ENCODE assay signal across 16 cellular contexts in genomic region chr10:98340946-98341345, GRCh38.
DNase-seq lines count a peak whose midpoint lies in the region; ATAC-seq and TF ChIP-seq lines count a peak whose summit lies in the region.
"Had no signal": no experiment of that assay in that cellular context is flagged by ENCODE, and none has a peak within 500 bp of the region (broad histone marks: within the 10 kb centered on the region; RNA-seq: fewer than 3 reads in every experiment).

No MANE protein-coding gene starts in this region.

- peaks cover 32 to 72% (median 47%) of the 10 kb centered on the region in 10 experiments for H3K4me1 ChIP-seq in BLaER1 treated with 17β-estradiol and CSF1 and Interleukin-3, amounts not matched to agents 10 nM and 100 nM
- peaks cover 10% of the 10 kb centered on the region for H3K4me1 ChIP-seq in IMR-90 (ENCODE audit: control insufficient read depth, insufficient read depth, low read length)
- H3K4me1 ChIP-seq in ascending aorta: peaks cover 0 to 4% of the 10 kb centered on the region in 2 donors
- H3K4me1 ChIP-seq: colonic mucosa had no signal

- H3K4ac ChIP-seq in IMR-90 (ENCODE audit: low read depth, low read length): no peak overlapping the region

- no TSS peak for BruUV-seq in IMR-90 (replicated peaks; lab: Mats Ljungman, UMichigan)

- TF ChIP-seq RAD21 in IMR-90 (IDR thresholded peaks at IDR 0.05; ENCODE audit: low read length): peak; percentile 23; the same call in 1 of the 2 replicates

- no peak; the same call in 1 of the 2 replicates for ATAC-seq in IMR-90 (ENCODE audit: low read depth)
- ATAC-seq in left ventricle myocardium superior: peak; percentile 69
- no peak for ATAC-seq in GM18511 (IDR thresholded peaks at IDR 0.05; ENCODE audit: unreplicated experiment)
- ATAC-seq in activated CD8-positive, alpha-beta memory T cell treated with anti-CD3 and anti-CD28 coated beads, Interleukin-2, amount 10 ng/mL, durations not matched to agents 7 days and 5 days: no peak
- ATAC-seq: left colon had no signal

- H2BK120ac ChIP-seq in IMR-90 (ENCODE audit: low read depth, low read length): no peak overlapping the region

- H3K18ac ChIP-seq in IMR-90 (ENCODE audit: low read depth, low read length): no peak overlapping the region

- no peak overlapping the region for H2AFZ ChIP-seq in IMR-90 (replicated peaks; ENCODE audit: low read length, poor library complexity)

- no peaks in the 10 kb centered on the region for H3K36me3 Mint-ChIP-seq in activated CD8-positive, alpha-beta memory T cell treated with anti-CD3 and anti-CD28 coated beads, Interleukin-2, amount 10 ng/mL, durations not matched to agents 7 days and 5 days
- H3K36me3 Mint-ChIP-seq: CD4-positive, CD25-positive, alpha-beta regulatory T cell had no signal

- H4K8ac ChIP-seq in IMR-90 (ENCODE audit: low read depth in 2 of 2, low read length in 2 of 2): no peak overlapping the region

- H3K23ac ChIP-seq in IMR-90 (ENCODE audit: low read depth, low read length): no peak overlapping the region

- H3K27me3 Mint-ChIP-seq in activated CD8-positive, alpha-beta memory T cell treated with anti-CD3 and anti-CD28 coated beads, Interleukin-2, amount 10 ng/mL, durations not matched to agents 7 days and 5 days: peaks cover 45% of the 10 kb centered on the region

- no peak overlapping the region for H3K14ac ChIP-seq in IMR-90 (replicated peaks; ENCODE audit: low read depth, low read length)

- no peaks in the 10 kb centered on the region for H3K27me3 ChIP-seq in BLaER1 treated with 17β-estradiol and CSF1 and Interleukin-3, amounts not matched to agents 10 nM and 100 nM
- no peaks in the 10 kb centered on the region for H3K27me3 ChIP-seq in IMR-90 (ENCODE audit: control insufficient read depth, insufficient read depth, low read length)
- H3K27me3 ChIP-seq in ascending aorta: no peaks in the 10 kb centered on the region
- H3K27me3 ChIP-seq: colonic mucosa, neutrophil had no signal

- H2BK5ac ChIP-seq in IMR-90 (ENCODE audit: low read depth, low read length, poor library complexity, severe bottlenecking): no peak overlapping the region

- no peak overlapping the region for H2AK9ac ChIP-seq in IMR-90 (replicated peaks; ENCODE audit: low read depth, low read length, poor library complexity)

- peak overlapping the region; percentile 29 to 99 (median 77); a peak in 21 of 22 replicates for H3K4me2 ChIP-seq in BLaER1 treated with 17β-estradiol and CSF1 and Interleukin-3, amounts not matched to agents 10 nM and 100 nM
- no peak overlapping the region for H3K4me2 ChIP-seq in IMR-90 (ENCODE audit: low read depth, low read length)

- H3K27ac Mint-ChIP-seq in activated CD8-positive, alpha-beta memory T cell treated with anti-CD3 and anti-CD28 coated beads, Interleukin-2, amount 10 ng/mL, durations not matched to agents 7 days and 5 days: no peak overlapping the region
- H3K27ac Mint-ChIP-seq: CD4-positive, CD25-positive, alpha-beta regulatory T cell had no signal

- intact Hi-C loops in IMR-90 (cut with micrococcal nuclease): loop anchor here (1.0 kb wide), 1 partner anchor 8 kb away; no protein-coding TSS in a partner anchor
- intact Hi-C loops in left ventricle myocardium superior (cut with micrococcal nuclease): no loop called here
- intact Hi-C loops in ascending aorta (cut with DNase I): no loop called here

- POLR2A ChIA-PET in IMR-90 (lab: Charles Lee; ENCODE audit: unreplicated experiment): interaction anchor here (0.6 kb wide), 1 partner anchor 42 kb away, joined by 4 read pairs; no protein-coding TSS in a partner anchor

- H3K4me1 Mint-ChIP-seq in activated CD8-positive, alpha-beta memory T cell treated with anti-CD3 and anti-CD28 coated beads, Interleukin-2, amount 10 ng/mL, durations not matched to agents 7 days and 5 days: peaks cover 15% of the 10 kb centered on the region
- H3K4me1 Mint-ChIP-seq: CD4-positive, CD25-positive, alpha-beta regulatory T cell had no signal

- H3K9me1 ChIP-seq in IMR-90 (ENCODE audit: insufficient read depth, low read length): no peaks in the 10 kb centered on the region

- CTCF ChIA-PET in IMR-90 (lab: Yijun Ruan, JAX): interaction anchor here (0.6 to 2.0 kb wide), 4 partner anchors 9 to 71 kb away, joined by 3 to 4 read pairs (median 3); no protein-coding TSS in a partner anchor
- CTCF ChIA-PET in activated CD8-positive, alpha-beta memory T cell treated with anti-CD3 and anti-CD28 coated beads, Interleukin-2, amount 10 ng/mL, durations not matched to agents 7 days and 5 days (lab: Charles Lee): interaction anchor here (0.7 kb wide), 1 partner anchor 8 kb away, joined by 3 read pairs; no protein-coding TSS in a partner anchor

- no peak overlapping the region for H4K91ac ChIP-seq in IMR-90 (ENCODE audit: insufficient read depth, low read depth, low read length)

- H3K56ac ChIP-seq in IMR-90 (ENCODE audit: extremely low read depth, insufficient read depth, low read length): no peak overlapping the region

- H3K4me3 Mint-ChIP-seq in activated CD8-positive, alpha-beta memory T cell treated with anti-CD3 and anti-CD28 coated beads, Interleukin-2, amount 10 ng/mL, durations not matched to agents 7 days and 5 days: no peak overlapping the region
- H3K4me3 Mint-ChIP-seq: CD4-positive, CD25-positive, alpha-beta regulatory T cell had no signal

- no peaks in the 10 kb centered on the region for H3K79me1 ChIP-seq in IMR-90 (ENCODE audit: low read depth in 1 of 2, low read length in 2 of 2)

- DNase-seq in IMR-90 (peak; percentile 38), amniotic epithelial cell (ENCODE audit: low read depth) (peak; percentile 64), left ventricle myocardium superior (peak; percentile 72), NCI-H524 (lab: John Stamatoyannopoulos, UW) (no peak), ascending aorta (ENCODE audit: low spot score in 2 of 2) (no peak)
- DNase-seq in activated CD8-positive, alpha-beta memory T cell treated with anti-CD3 and anti-CD28 coated beads, Interleukin-2, amount 10 ng/mL, durations not matched to agents 7 days and 5 days: no peak
- DNase-seq: activated CD4-positive, alpha-beta T cell treated with anti-CD3 and anti-CD28 coated beads for 4 hours; activated effector memory CD4-positive, alpha-beta T cell treated with Interleukin-2 at 50 U/mL for 16 hours; CD4-positive, CD25-positive, alpha-beta regulatory T cell; colonic mucosa; HCEC 1CT; Karpas-422; left colon had no signal

- WGBS in IMR-90 (ENCODE audit: extremely low coverage in 2 of 2, insufficient read length in 1 of 2), 2 experiments: no CpG with 5 or more reads among the region's 2 CpGs

- TF ChIP-seq CTCF in IMR-90 (conservative IDR thresholded peaks at IDR 0.05; ENCODE audit: low read depth, low read length) (0 out of 2 replicates have a peak, but pooled peaks have one; percentile 6), ascending aorta (IDR thresholded peaks at IDR 0.05) (no peak)

- no peaks in the 10 kb centered on the region for H3K36me3 ChIP-seq in BLaER1 treated with 17β-estradiol and CSF1 and Interleukin-3, amounts not matched to agents 10 nM and 100 nM
- H3K36me3 ChIP-seq in IMR-90 (ENCODE audit: control insufficient read depth, insufficient read depth, low read length) (no peaks in the 10 kb centered on the region), ascending aorta (no peaks in the 10 kb centered on the region)
- H3K36me3 ChIP-seq: colonic mucosa, neutrophil had no signal

- no peaks in the 10 kb centered on the region for H3K9me3 Mint-ChIP-seq in activated CD8-positive, alpha-beta memory T cell treated with anti-CD3 and anti-CD28 coated beads, Interleukin-2, amount 10 ng/mL, durations not matched to agents 7 days and 5 days (ENCODE audit: low read depth)

- H3K9ac ChIP-seq in BLaER1 treated with 17β-estradiol and CSF1 and Interleukin-3, amounts not matched to agents 10 nM and 100 nM: peak overlapping the region in 3 of 11 experiments; percentile 26 to 62 (median 48); a peak in 3 of 22 replicates
- H3K9ac ChIP-seq in IMR-90 (ENCODE audit: low read depth, low read length): no peak overlapping the region

- TF ChIP-seq POLR2A in IMR-90 (IDR thresholded peaks at IDR 0.05; ENCODE audit: low read depth, low read length): no peak

- in situ Hi-C loops in IMR-90 (cut with MboI; ENCODE audit: low sequenced_read_pairs): no loop called here

- H3K4me3 ChIP-seq in BLaER1 treated with 17β-estradiol and CSF1 and Interleukin-3, amounts not matched to agents 10 nM and 100 nM: peak overlapping the region in 1 of 10 experiments; percentile 49; a peak in 1 of 20 replicates
- H3K4me3 ChIP-seq in IMR-90 (ENCODE audit: insufficient read depth, low read depth, low read length): no peak overlapping the region
- no peak overlapping the region for H3K4me3 ChIP-seq in ascending aorta
- H3K4me3 ChIP-seq: colonic mucosa had no signal

- no peak overlapping the region for H2BK15ac ChIP-seq in IMR-90 (ENCODE audit: low read depth, low read length)

- H2AK5ac ChIP-seq in IMR-90 (ENCODE audit: low read depth, low read length): no peak overlapping the region

- H3K27ac ChIP-seq in BLaER1 treated with 17β-estradiol and CSF1 and Interleukin-3, amounts not matched to agents 10 nM and 100 nM: peak overlapping the region in 4 of 11 experiments; percentile 24 to 59 (median 40); a peak in 5 of 22 replicates
- no peak overlapping the region for H3K27ac ChIP-seq in IMR-90 (ENCODE audit: insufficient read depth, low read length)
- H3K27ac ChIP-seq in ascending aorta: no peak overlapping the region
- H3K27ac ChIP-seq: colonic mucosa, neutrophil had no signal

- H4K20me1 ChIP-seq in BLaER1 treated with 17β-estradiol and CSF1 and Interleukin-3, amounts not matched to agents 10 nM and 100 nM: no peaks in the 10 kb centered on the region
- no peaks in the 10 kb centered on the region for H4K20me1 ChIP-seq in IMR-90 (ENCODE audit: insufficient read depth, low read length)

- dilution Hi-C loops in IMR-90 (cut with HindIII; ENCODE audit: low sequenced_read_pairs, unreplicated experiment): no loop called here

- H3K9me3 ChIP-seq in BLaER1 treated with 17β-estradiol and CSF1 and Interleukin-3, amounts not matched to agents 10 nM and 100 nM (replicated peaks in 1 of 11): peaks cover 3 to 13% (median 8%) of the 10 kb centered on the region in 11 experiments; a peak in 20 of 22 replicates
- no peaks in the 10 kb centered on the region for H3K9me3 ChIP-seq in IMR-90 (ENCODE audit: control insufficient read depth, insufficient read depth, low read length)
- H3K9me3 ChIP-seq in ascending aorta: no peaks in the 10 kb centered on the region
- H3K9me3 ChIP-seq: colonic mucosa, neutrophil had no signal

- no peak overlapping the region for H2BK20ac ChIP-seq in IMR-90 (ENCODE audit: low read depth, low read length)

- H4K5ac ChIP-seq in IMR-90 (ENCODE audit: low read depth, low read length): no peak overlapping the region

TF ChIP-seq in IMR-90, 13 proteins besides CTCF, POLR2A, EP300 and RAD21 (continues in another document):
- TF ChIP-seq CEBPB (IDR thresholded peaks at IDR 0.05; ENCODE audit: low read depth, low read length): peak; percentile 46
- TF ChIP-seq SMC3 (IDR thresholded peaks at IDR 0.05; ENCODE audit: low read depth, low read length): no peak

Comparison
In these comparisons a context has a peak if more than half of its experiments do, and no peak if none do; other contexts are left out.
1. DNase-seq: peak in IMR-90 (single experiment), amniotic epithelial cell (single experiment) and left ventricle myocardium superior (single experiment); none in activated CD8-positive, alpha-beta memory T cell treated with anti-CD3 and anti-CD28 coated beads, Interleukin-2, amount 10 ng/mL, durations not matched to agents 7 days and 5 days (single experiment), NCI-H524 (0 of 2) and ascending aorta (0 of 2).